ENCODE assay signal across 8 cellular contexts in the genomic region with DNA sequence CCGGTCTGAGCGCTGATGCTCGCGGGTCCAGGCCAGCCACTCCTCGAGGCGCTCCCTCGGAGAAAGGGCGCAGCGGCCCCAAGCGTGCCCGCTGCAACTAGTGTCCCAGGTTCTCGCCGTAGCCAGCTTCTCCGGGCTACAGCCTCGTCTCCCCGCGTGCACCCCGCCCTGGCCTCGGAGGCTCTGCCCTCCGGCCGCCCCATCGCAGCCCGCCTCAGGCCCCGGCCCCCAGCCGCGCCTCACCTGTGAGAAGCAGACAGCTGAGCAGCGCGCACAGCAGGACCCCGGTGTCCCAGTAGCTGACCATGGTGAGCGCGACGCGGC. TPM values are rescaled to one million over a fixed set of nuclear protein-coding genes. Genes with fewer than 3 reads are reported as not detected.
DNase-seq lines count a peak whose midpoint lies in the region; ATAC-seq and TF ChIP-seq lines count a peak whose summit lies in the region.

No MANE protein-coding gene starts in this region.

- DNase-seq in AG04449 (ENCODE audit: low read depth, low spot score): no peak
- peak; percentile 72 for DNase-seq in H7
- DNase-seq in mesothelial cell of epicardium (ENCODE audit: low spot score in 2 of 2, unreplicated experiment in 2 of 2): no peak
- DNase-seq in cortex of kidney (lab: John Stamatoyannopoulos, UW): no peak
- no peak for DNase-seq in head of caudate nucleus

- H3K9me3 Mint-ChIP-seq in brain: no peaks in the 10 kb centered on the region
- H3K9me3 Mint-ChIP-seq in mesothelial cell of epicardium: no peaks in the 10 kb centered on the region

- H3K4me1 Mint-ChIP-seq in brain: peaks cover 8% of the 10 kb centered on the region
- peaks cover 10% of the 10 kb centered on the region for H3K4me1 Mint-ChIP-seq in mesothelial cell of epicardium

- H3K36me3 Mint-ChIP-seq in brain: no peaks in the 10 kb centered on the region
- no peaks in the 10 kb centered on the region for H3K36me3 Mint-ChIP-seq in mesothelial cell of epicardium

- CTCF ChIA-PET in AG04449 (lab: Yijun Ruan, JAX): interaction anchor here (1.7 kb wide), 1 partner anchor 13 kb away, joined by 4 read pairs; no protein-coding TSS in a partner anchor

- H3K27ac Mint-ChIP-seq in brain: no peak overlapping the region
- no peak overlapping the region for H3K27ac Mint-ChIP-seq in mesothelial cell of epicardium

- H3K36me3 ChIP-seq in H7 (replicated peaks; ENCODE audit: control insufficient read depth, insufficient read depth, low read length): no peaks in the 10 kb centered on the region

- H3K27me3 Mint-ChIP-seq in brain (peaks cover 97% of the 10 kb centered on the region), mesothelial cell of epicardium (ENCODE audit: low read depth) (peaks cover 90% of the 10 kb centered on the region)

- TF ChIP-seq CTCF in AG04449 (IDR thresholded peaks at IDR 0.05; ENCODE audit: insufficient read depth, low read length, missing control alignments): no peak
- TF ChIP-seq CTCF in brain (conservative IDR thresholded peaks at IDR 0.05): no peak
- no peak for TF ChIP-seq CTCF in mesothelial cell of epicardium (IDR thresholded peaks at IDR 0.05; ENCODE audit: unreplicated experiment)

- intact Hi-C loops in head of caudate nucleus (cut with DNase I): no loop called here

- H3K4me3 ChIP-seq in AG04449 (ENCODE audit: low read depth, low read length) (peak overlapping the region; percentile 64), H7 (ENCODE audit: insufficient read depth, low read depth, low read length) (peak overlapping the region; percentile 90)

- POLR2A ChIA-PET in AG04449 (lab: Yijun Ruan, JAX): no interaction called here

- peak overlapping the region in 4 of 5 experiments; percentile 28 to 71 (median 50) for H3K4me3 Mint-ChIP-seq in brain
- peak overlapping the region; percentile 51 for H3K4me3 Mint-ChIP-seq in mesothelial cell of epicardium

- peaks cover 25% of the 10 kb centered on the region for H3K27me3 ChIP-seq in H7 (ENCODE audit: control insufficient read depth, insufficient read depth, low read length)

- ATAC-seq in HG03139 (IDR thresholded peaks at IDR 0.05; ENCODE audit: unreplicated experiment): no peak
- ATAC-seq in GM19324 (IDR thresholded peaks at IDR 0.05; ENCODE audit: low FRiP score, unreplicated experiment): no peak

RNA-seq across cellular contexts. Expression of a gene that starts 0.4 kb away (rescaled TPM):
- total RNA-seq in H7 (2014; rRNA removed; shearing (Covaris generic)): 55.3 and 59.4 TPM in 2 replicates
- 17.8 TPM for polyA plus RNA-seq in brain (ENCODE audit: insufficient read depth, low read depth, low replicate concordance)
- total RNA-seq in mesothelial cell of epicardium: 4.9 to 6.5 TPM (median 5.5 TPM) in 3 replicates
